ENCODE assay signal across 9 cellular contexts in the genomic region with DNA sequence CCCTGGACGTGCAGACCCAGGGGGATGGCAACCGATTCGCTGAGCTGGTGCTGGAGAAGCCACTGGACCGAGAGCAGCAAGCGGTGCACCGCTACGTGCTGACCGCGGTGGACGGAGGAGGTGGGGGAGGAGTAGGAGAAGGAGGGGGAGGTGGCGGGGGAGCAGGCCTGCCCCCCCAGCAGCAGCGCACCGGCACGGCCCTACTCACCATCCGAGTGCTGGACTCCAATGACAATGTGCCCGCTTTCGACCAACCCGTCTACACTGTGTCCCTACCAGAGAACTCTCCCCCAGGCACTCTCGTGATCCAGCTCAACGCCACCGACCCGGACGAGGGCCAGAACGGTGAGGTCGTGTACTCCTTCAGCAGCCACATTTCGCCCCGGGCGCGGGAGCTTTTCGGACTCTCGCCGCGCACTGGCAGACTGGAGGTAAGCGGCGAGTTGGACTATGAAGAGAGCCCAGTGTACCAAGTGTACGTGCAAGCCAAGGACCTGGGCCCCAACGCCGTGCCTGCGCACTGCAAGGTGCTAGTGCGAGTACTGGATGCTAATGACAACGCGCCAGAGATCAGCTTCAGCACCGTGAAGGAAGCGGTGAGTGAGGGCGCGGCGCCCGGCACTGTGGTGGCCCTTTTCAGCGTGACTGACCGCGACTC. TPM values are rescaled to one million over a fixed set of nuclear protein-coding genes. Genes with fewer than 3 reads are reported as not detected.
DNase-seq lines count a peak whose midpoint lies in the region; ATAC-seq and TF ChIP-seq lines count a peak whose summit lies in the region.
"Had no signal": no experiment of that assay in that cellular context is flagged by ENCODE, and none has a peak within 500 bp of the region (broad histone marks: within the 10 kb centered on the region; RNA-seq: fewer than 3 reads in every experiment).

No MANE protein-coding gene starts in this region.

- DNase-seq in activated CD4-positive, alpha-beta T cell treated with anti-CD3 and anti-CD28 coated beads, Interleukin-2, amount 10 ng/mL, durations not matched to agents 7 days and 5 days: no peak
- no peak for DNase-seq in activated CD4-positive, alpha-beta T cell treated with anti-CD3 and anti-CD28 coated beads for 1 hour
- DNase-seq in brain microvascular endothelial cell (peak; percentile 20), left kidney (ENCODE audit: low read depth, low spot score) (peak; percentile 58), type B pancreatic cell (ENCODE audit: extremely low spot score, unreplicated experiment) (peak; percentile 75), DMS114 treated with DMSO at 0.1 percent for 48 hours (lab: John Stamatoyannopoulos, UW; ENCODE audit: unreplicated experiment) (no peak), transverse colon (no peak)
- DNase-seq: Caco-2 had no signal

- no peak for ATAC-seq in HG03175 (IDR thresholded peaks at IDR 0.05; ENCODE audit: unreplicated experiment)

- H3K4me3 Mint-ChIP-seq in activated CD4-positive, alpha-beta T cell treated with anti-CD3 and anti-CD28 coated beads, Interleukin-2, amount 10 ng/mL, durations not matched to agents 7 days and 5 days: peak overlapping the region; percentile 15
- H3K4me3 Mint-ChIP-seq in type B pancreatic cell: peak overlapping the region; percentile 93

- H3K4me3 ChIP-seq in brain microvascular endothelial cell (ENCODE audit: low read depth, low read length) (peak overlapping the region; percentile 71), transverse colon (peak overlapping the region in 1 of 4 donors; percentile 37)

- 14% methylated on average over 41 of the region's 51 CpGs; no CpG with 5 or more reads in 1 of the 2 donors for WGBS in transverse colon (ENCODE audit: low coverage in 1 of 2), 2 donors

- peaks cover 79% of the 10 kb centered on the region for H3K27me3 Mint-ChIP-seq in activated CD4-positive, alpha-beta T cell treated with anti-CD3 and anti-CD28 coated beads, Interleukin-2, amount 10 ng/mL, durations not matched to agents 7 days and 5 days
- peaks cover 81% of the 10 kb centered on the region for H3K27me3 Mint-ChIP-seq in type B pancreatic cell

- H3K9me3 ChIP-seq in transverse colon: no peaks in the 10 kb centered on the region
- H3K9me3 ChIP-seq: Caco-2 had no signal

- TF ChIP-seq POLR2A in transverse colon (IDR thresholded peaks at IDR 0.05): no peak

- TF ChIP-seq EP300 in transverse colon (IDR thresholded peaks at IDR 0.05; ENCODE audit: low read depth): no peak

- CTCF ChIA-PET in activated CD4-positive, alpha-beta T cell treated with anti-CD3 and anti-CD28 coated beads, Interleukin-2, amount 10 ng/mL, durations not matched to agents 7 days and 5 days (lab: Charles Lee): no interaction called here

- H3K27ac Mint-ChIP-seq in activated CD4-positive, alpha-beta T cell treated with anti-CD3 and anti-CD28 coated beads, Interleukin-2, amount 10 ng/mL, durations not matched to agents 7 days and 5 days: peak overlapping the region; percentile 71
- peak overlapping the region; percentile 59 for H3K27ac Mint-ChIP-seq in type B pancreatic cell

- POLR2A ChIA-PET in activated CD4-positive, alpha-beta T cell treated with anti-CD3 and anti-CD28 coated beads, Interleukin-2, amount 10 ng/mL, durations not matched to agents 7 days and 5 days (lab: Charles Lee): no interaction called here

- peaks cover 1% of the 10 kb centered on the region for H3K9me3 Mint-ChIP-seq in activated CD4-positive, alpha-beta T cell treated with anti-CD3 and anti-CD28 coated beads, Interleukin-2, amount 10 ng/mL, durations not matched to agents 7 days and 5 days
- no peaks in the 10 kb centered on the region for H3K9me3 Mint-ChIP-seq in type B pancreatic cell

- in situ Hi-C loops in brain microvascular endothelial cell (cut with HindIII; ENCODE audit: low pct_ligation_motif_present, low sequenced_read_pairs) (no loop called here), transverse colon (cut with MboI; ENCODE audit: low pct_ligation_motif_present in 1 of 4, low pct_unique_long_range_greater_than_20kb in 1 of 4, low sequenced_read_pairs in 3 of 4) (no loop called here)

- TF ChIP-seq CTCF in brain microvascular endothelial cell (IDR thresholded peaks at IDR 0.05; ENCODE audit: low read depth, low read length, missing control alignments) (no peak), type B pancreatic cell (conservative IDR thresholded peaks at IDR 0.05) (no peak), transverse colon (IDR thresholded peaks at IDR 0.05) (no peak)

- intact Hi-C loops in transverse colon (cut with DNase I; ENCODE audit: low total_unique reads): no loop called here

- peaks cover 0 to 59% (median 18%) of the 10 kb centered on the region in 4 donors for H3K4me1 ChIP-seq in transverse colon
- H3K4me1 ChIP-seq: Caco-2 had no signal

- H3K36me3 ChIP-seq in brain microvascular endothelial cell (replicated peaks) (no peaks in the 10 kb centered on the region), transverse colon (no peaks in the 10 kb centered on the region)

- H3K36me3 Mint-ChIP-seq in activated CD4-positive, alpha-beta T cell treated with anti-CD3 and anti-CD28 coated beads, Interleukin-2, amount 10 ng/mL, durations not matched to agents 7 days and 5 days (ENCODE audit: low read depth): peaks cover 5% of the 10 kb centered on the region
- H3K36me3 Mint-ChIP-seq in type B pancreatic cell: peaks cover 11% of the 10 kb centered on the region

- H3K27ac ChIP-seq in brain microvascular endothelial cell: no peak overlapping the region
- H3K27ac ChIP-seq in transverse colon: no peak overlapping the region

- H3K27me3 ChIP-seq in brain microvascular endothelial cell (replicated peaks) (no peaks in the 10 kb centered on the region), transverse colon (peaks cover 93% of the 10 kb centered on the region)

- H3K4me1 Mint-ChIP-seq in activated CD4-positive, alpha-beta T cell treated with anti-CD3 and anti-CD28 coated beads, Interleukin-2, amount 10 ng/mL, durations not matched to agents 7 days and 5 days: peaks cover 8% of the 10 kb centered on the region
- peaks cover 23% of the 10 kb centered on the region for H3K4me1 Mint-ChIP-seq in type B pancreatic cell (ENCODE audit: unreplicated experiment)

RNA-seq across cellular contexts. Expression of a gene that starts 1.7 kb away (rescaled TPM):
- total RNA-seq in activated CD4-positive, alpha-beta T cell treated with anti-CD3 and anti-CD28 coated beads, Interleukin-2, amount 10 ng/mL, durations not matched to agents 7 days and 5 days: not detected
- total RNA-seq in type B pancreatic cell (ENCODE audit: low replicate concordance) (10.4 and 61.9 TPM in 2 replicates), transverse colon (under 1 TPM; 0.27 to 0.60 (median 0.43) TPM)
- total RNA-seq: Caco-2 had no signal

Comparison
In these comparisons a context has a peak if more than half of its experiments do, and no peak if none do; other contexts are left out.
1. DNase-seq: peak in brain microvascular endothelial cell (single experiment), left kidney (single experiment) and type B pancreatic cell (single experiment); none in activated CD4-positive, alpha-beta T cell treated with anti-CD3 and anti-CD28 coated beads, Interleukin-2, amount 10 ng/mL, durations not matched to agents 7 days and 5 days (single experiment), activated CD4-positive, alpha-beta T cell treated with anti-CD3 and anti-CD28 coated beads for 1 hour (single experiment), DMS114 treated with DMSO at 0.1 percent for 48 hours (single experiment) and transverse colon (single experiment).